Comparison of ENCODE assay signal across 22 cellular contexts in the genomic region with DNA sequence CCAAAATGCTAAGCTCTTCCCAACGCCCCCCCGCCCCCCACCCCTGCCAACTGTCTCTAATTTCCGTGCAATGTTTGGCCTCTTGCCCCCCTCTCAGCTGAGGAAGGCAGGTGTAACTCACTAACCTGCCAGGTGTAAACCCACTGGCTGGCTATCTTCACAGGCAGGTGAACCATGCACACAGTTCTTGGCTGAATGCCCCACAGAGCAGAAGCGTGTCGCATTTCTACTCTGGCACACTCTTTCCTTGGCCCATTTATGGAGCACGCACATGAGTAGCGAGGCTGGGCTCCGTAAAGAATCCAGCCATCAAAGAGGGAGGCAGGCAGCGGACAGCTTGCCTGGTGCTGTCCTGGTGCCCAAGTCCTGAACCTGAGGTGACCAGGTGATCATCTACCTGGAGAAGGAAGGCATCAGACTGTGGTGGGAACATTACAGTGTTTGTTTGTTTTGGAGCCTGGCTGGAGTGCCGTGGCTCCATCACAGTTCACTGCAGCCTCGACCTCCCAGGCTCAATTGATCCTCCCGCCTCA. TPM values are rescaled to one million over a fixed set of nuclear protein-coding genes. Genes with fewer than 3 reads are reported as not detected.
DNase-seq lines count a peak whose midpoint lies in the region; ATAC-seq and TF ChIP-seq lines count a peak whose summit lies in the region.
"Had no signal": no experiment of that assay in that cellular context is flagged by ENCODE, and none has a peak within 500 bp of the region (broad histone marks: within the 10 kb centered on the region; RNA-seq: fewer than 3 reads in every experiment).

No MANE protein-coding gene starts in this region.

- no peaks in the 10 kb centered on the region for H3K36me3 ChIP-seq in endodermal cell (ENCODE audit: control insufficient read depth, insufficient read depth, low read length)
- H3K36me3 ChIP-seq in OCI-LY7 (ENCODE audit: insufficient read depth, low read length): no peaks in the 10 kb centered on the region
- H3K36me3 ChIP-seq: brain microvascular endothelial cell, gastrocnemius medialis, HAP-1, tibial artery had no signal

- no peaks in the 10 kb centered on the region for H3K27me3 ChIP-seq in endodermal cell (ENCODE audit: control insufficient read depth, insufficient read depth, low read length, poor library complexity, severe bottlenecking)
- H3K27me3 ChIP-seq: brain microvascular endothelial cell had no signal

- ATAC-seq in GM21360 (IDR thresholded peaks at IDR 0.05; ENCODE audit: unreplicated experiment): no peak
- ATAC-seq: activated CD4-positive, alpha-beta T cell treated with anti-CD3 and anti-CD28 coated beads for 36 hours; activated T-helper 17 cell treated with anti-CD3 and anti-CD28 coated beads, Interleukin-2, amount 50 U/mL, for 72 hours; gastrocnemius medialis; natural killer cell treated with Interleukin-12 subunit alpha and Interleukin-12 subunit beta and Interleukin-15 and Interleukin-18, amount 100 ng/mL, for 72 hours had no signal

- no peak overlapping the region for H3K4me3 Mint-ChIP-seq in endodermal cell
- H3K4me3 Mint-ChIP-seq: activated CD4-positive, alpha-beta T cell treated with anti-CD3 and anti-CD28 coated beads for 36 hours; activated T-helper 17 cell treated with anti-CD3 and anti-CD28 coated beads, Interleukin-2, amount 50 U/mL, for 72 hours; CD8-positive, alpha-beta memory T cell; mesothelial cell of epicardium; natural killer cell treated with Interleukin-12 subunit alpha and Interleukin-12 subunit beta and Interleukin-15 and Interleukin-18, amount 100 ng/mL, for 72 hours had no signal

- H3K79me2 ChIP-seq in OCI-LY7 (ENCODE audit: insufficient read depth, low read depth, low read length): no peaks in the 10 kb centered on the region

- BruUV-seq in OCI-LY7 (replicated peaks; lab: Mats Ljungman, UMichigan): no TSS peak

- no peak for TF ChIP-seq CTCF in endodermal cell (conservative IDR thresholded peaks at IDR 0.05)
- no peak for TF ChIP-seq CTCF in OCI-LY7 (conservative IDR thresholded peaks at IDR 0.05; ENCODE audit: low read length)
- no peak for TF ChIP-seq CTCF in foreskin fibroblast (IDR thresholded peaks at IDR 0.05; ENCODE audit: low read depth, low read length)

- CTCF ChIA-PET in OCI-LY7 (lab: Charles Lee; ENCODE audit: unreplicated experiment): no interaction called here

- peaks cover 11% of the 10 kb centered on the region for H3K27me3 Mint-ChIP-seq in endodermal cell (ENCODE audit: insufficient read depth)

- peaks cover 17% of the 10 kb centered on the region for H3K4me1 Mint-ChIP-seq in endodermal cell
- H3K4me1 Mint-ChIP-seq: activated CD4-positive, alpha-beta T cell treated with anti-CD3 and anti-CD28 coated beads for 36 hours; activated T-helper 17 cell treated with anti-CD3 and anti-CD28 coated beads, Interleukin-2, amount 50 U/mL, for 72 hours; CD8-positive, alpha-beta memory T cell; mesothelial cell of epicardium had no signal

- intact Hi-C loops in OCI-LY7 (cut with micrococcal nuclease; ENCODE audit: unreplicated experiment): no loop called here

- DNase-seq in DMS53 treated with DMSO at 0.1 percent for 48 hours (lab: John Stamatoyannopoulos, UW; ENCODE audit: unreplicated experiment) (peak; percentile 94), NCI-H1436 (lab: John Stamatoyannopoulos, UW) (peak; percentile 30), NCI-H2171 treated with DMSO at 0.1 percent for 48 hours (lab: John Stamatoyannopoulos, UW) (peak; percentile 78), endodermal cell (peak; percentile 51), activated T-cell treated with anti-CD3 and anti-CD28 coated beads for 4 hours (no peak), OCI-LY7 (ENCODE audit: low spot score) (no peak), foreskin fibroblast (no peak)
- DNase-seq: activated CD4-positive, alpha-beta T cell treated with anti-CD3 and anti-CD28 coated beads for 36 hours; brain microvascular endothelial cell; CD8-positive, alpha-beta memory T cell; erythroblast; gastrocnemius medialis; stimulated activated CD4-positive, alpha-beta T cell treated with anti-CD3 and anti-CD28 coated beads, Interleukin-1b, Interleukin-23, amount 100 ng/mL, for 48 hours; stimulated activated naive CD4-positive, alpha-beta T cell treated with Interleukin-2 at 50 U/mL for 16 hours; tibial artery had no signal

- H3K27ac Mint-ChIP-seq in endodermal cell: no peak overlapping the region
- H3K27ac Mint-ChIP-seq: activated CD4-positive, alpha-beta T cell treated with anti-CD3 and anti-CD28 coated beads for 36 hours; activated T-helper 17 cell treated with anti-CD3 and anti-CD28 coated beads, Interleukin-2, amount 50 U/mL, for 72 hours; CD8-positive, alpha-beta memory T cell; mesothelial cell of epicardium; natural killer cell treated with Interleukin-12 subunit alpha and Interleukin-12 subunit beta and Interleukin-15 and Interleukin-18, amount 100 ng/mL, for 72 hours; progenitor cell of endocrine pancreas had no signal

- no peaks in the 10 kb centered on the region for H3K9me2 ChIP-seq in OCI-LY7 (ENCODE audit: insufficient read depth, low read length)

- 83 to 95% methylated on average over 8 to 12 of the region's 12 CpGs for WGBS in endodermal cell (ENCODE audit: insufficient coverage in 1 of 2, insufficient read length in 1 of 2), 2 experiments

- H2AFZ ChIP-seq in OCI-LY7 (ENCODE audit: low read length): no peak overlapping the region

- no peak overlapping the region for H3K4me2 ChIP-seq in OCI-LY7 (ENCODE audit: low read length)

- H3K9me3 Mint-ChIP-seq in endodermal cell: no peaks in the 10 kb centered on the region
- H3K9me3 Mint-ChIP-seq: activated T-helper 17 cell treated with anti-CD3 and anti-CD28 coated beads, Interleukin-2, amount 50 U/mL, for 72 hours; CD8-positive, alpha-beta memory T cell; mesothelial cell of epicardium; natural killer cell treated with Interleukin-12 subunit alpha and Interleukin-12 subunit beta and Interleukin-15 and Interleukin-18, amount 100 ng/mL, for 72 hours had no signal

- POLR2A ChIA-PET in OCI-LY7 (lab: Charles Lee): no interaction called here

- no peaks in the 10 kb centered on the region for H4K20me1 ChIP-seq in OCI-LY7 (ENCODE audit: insufficient read depth, low read length)

- H3K9ac ChIP-seq in endodermal cell (ENCODE audit: extremely low read depth, low read length, poor library complexity, severe bottlenecking): no peak overlapping the region

- no peaks in the 10 kb centered on the region for H3K4me1 ChIP-seq in endodermal cell (ENCODE audit: control insufficient read depth, insufficient read depth, low read length)
- no peaks in the 10 kb centered on the region for H3K4me1 ChIP-seq in OCI-LY7 (ENCODE audit: insufficient read depth, low read length, poor library complexity, severe bottlenecking)
- H3K4me1 ChIP-seq: gastrocnemius medialis, HAP-1, tibial artery had no signal

- H3K36me3 Mint-ChIP-seq in endodermal cell (ENCODE audit: low read depth): no peaks in the 10 kb centered on the region
- H3K36me3 Mint-ChIP-seq: CD8-positive, alpha-beta memory T cell; mesothelial cell of epicardium; natural killer cell treated with Interleukin-12 subunit alpha and Interleukin-12 subunit beta and Interleukin-15 and Interleukin-18, amount 100 ng/mL, for 72 hours had no signal

- H3K9me3 ChIP-seq in endodermal cell (ENCODE audit: control insufficient read depth, low read length) (no peaks in the 10 kb centered on the region), OCI-LY7 (ENCODE audit: low read length) (no peaks in the 10 kb centered on the region)
- H3K9me3 ChIP-seq: gastrocnemius medialis, HAP-1, tibial artery had no signal

- H3K4me3 ChIP-seq in endodermal cell (ENCODE audit: low read length): no peak overlapping the region
- no peak overlapping the region for H3K4me3 ChIP-seq in OCI-LY7 (ENCODE audit: low read depth, low read length, poor library complexity, severe bottlenecking)
- no peak overlapping the region for H3K4me3 ChIP-seq in foreskin fibroblast (ENCODE audit: low read depth in 1 of 2, low read length in 2 of 2)
- H3K4me3 ChIP-seq: gastrocnemius medialis, HAP-1, tibial artery had no signal

- H3K27ac ChIP-seq in endodermal cell (ENCODE audit: low read depth, low read length) (no peak overlapping the region), OCI-LY7 (ENCODE audit: low read depth, low read length, poor library complexity, severe bottlenecking) (no peak overlapping the region)
- H3K27ac ChIP-seq: brain microvascular endothelial cell, gastrocnemius medialis, tibial artery had no signal

RNA-seq across cellular contexts. Expression of gene CRMP1, which starts 39.2 kb away (rescaled TPM):
- total RNA-seq in endodermal cell: 10 to 100 TPM; 40.0 to 64.9 TPM
- 137 TPM for polyA plus RNA-seq in endodermal cell (2013, experiment 1 of 2)
- 115 TPM for polyA plus RNA-seq in endodermal cell (2013, experiment 2 of 2)
- not detected in 2 replicates for total RNA-seq in OCI-LY7 (2014; rRNA removed; shearing (Covaris generic))
- not detected in 2 replicates for total RNA-seq in OCI-LY7 (2022)
- total RNA-seq: activated CD4-positive, alpha-beta T cell treated with anti-CD3 and anti-CD28 coated beads for 36 hours; activated T-helper 17 cell treated with anti-CD3 and anti-CD28 coated beads, Interleukin-2, amount 50 U/mL, for 72 hours; CD8-positive, alpha-beta memory T cell; G401; natural killer cell treated with Interleukin-12 subunit alpha and Interleukin-12 subunit beta and Interleukin-15 and Interleukin-18, amount 100 ng/mL, for 72 hours had no signal

Comparison
In these comparisons a context has a peak if more than half of its experiments do, and no peak if none do; other contexts are left out.
1. DNase-seq: peak in DMS53 treated with DMSO at 0.1 percent for 48 hours (single experiment), NCI-H1436 (single experiment), NCI-H2171 treated with DMSO at 0.1 percent for 48 hours (single experiment) and endodermal cell (single experiment); none in activated T-cell treated with anti-CD3 and anti-CD28 coated beads for 4 hours (single experiment), OCI-LY7 (single experiment) and foreskin fibroblast (0 of 2).
2. RNA of gene CRMP1, which starts 39.2 kb away (total RNA-seq): 40.0 to 64.9 TPM in endodermal cell; not detected in OCI-LY7; every median in the first group is over 10 times any median in the second.